Comparison of ENCODE assay signal across 8 cellular contexts in the genomic region with DNA sequence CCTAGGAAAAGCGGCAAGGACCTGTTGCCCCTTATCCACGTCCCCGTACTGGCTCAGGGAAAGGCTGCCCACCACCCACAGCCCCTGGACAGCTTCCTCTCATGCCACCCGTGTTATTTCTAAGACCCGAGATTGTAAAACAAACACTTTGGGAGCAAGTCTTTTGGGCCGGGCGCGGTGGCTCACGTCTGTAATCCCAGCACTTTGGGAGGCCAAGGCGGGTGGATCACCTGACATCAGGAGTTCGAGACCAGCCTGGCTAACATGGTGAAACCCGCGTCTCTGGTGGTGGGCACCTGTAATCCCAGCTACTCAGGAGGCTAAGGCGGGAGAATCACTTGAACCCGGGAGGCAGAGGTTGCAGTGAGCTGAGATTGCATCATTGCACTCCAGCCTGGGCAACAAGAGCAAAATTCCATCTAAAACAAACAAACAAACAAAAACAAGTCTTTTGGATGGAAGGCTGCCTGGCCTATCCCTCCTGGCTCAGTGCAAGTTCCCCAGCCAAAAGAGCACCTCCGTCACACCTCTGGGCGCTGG. TPM values are rescaled to one million over a fixed set of nuclear protein-coding genes. Genes with fewer than 3 reads are reported as not detected.
DNase-seq lines count a peak whose midpoint lies in the region; ATAC-seq and TF ChIP-seq lines count a peak whose summit lies in the region.
"Not testable (repeated sequence)": the region's sequence is repeated elsewhere in the genome, so short reads cannot be mapped to it uniquely, and the experiment has no call there.
"Had no signal": no experiment of that assay in that cellular context is flagged by ENCODE, and none has a peak within 500 bp of the region (broad histone marks: within the 10 kb centered on the region; RNA-seq: fewer than 3 reads in every experiment).

No MANE protein-coding gene starts in this region.

- not testable (repeated sequence) for TF ChIP-seq CTCF in RWPE2 (IDR thresholded peaks at IDR 0.05; ENCODE audit: poor library complexity, severe bottlenecking)

- not testable (repeated sequence) for H3K27ac Mint-ChIP-seq in activated T-helper 2 cell treated with anti-CD3 and anti-CD28 coated beads, Interferon-gamma antibody, Interleukin-2, Interleukin-4, amounts not matched to agents 10 μg/mL and 5 μg/mL and 100 μg/mL, durations not matched to agents 14 hours and 24 hours and 36 hours
- H3K27ac Mint-ChIP-seq in naive thymus-derived CD8-positive, alpha-beta T cell: peak overlapping the region in 4 of 10 donors; percentile 1 to 71 (median 16)

- H3K36me3 Mint-ChIP-seq in activated T-helper 2 cell treated with anti-CD3 and anti-CD28 coated beads, Interferon-gamma antibody, Interleukin-2, Interleukin-4, amounts not matched to agents 10 μg/mL and 5 μg/mL and 100 μg/mL, durations not matched to agents 14 hours and 24 hours and 36 hours (ENCODE audit: low read depth); naive thymus-derived CD8-positive, alpha-beta T cell: not testable (repeated sequence)

- not testable (repeated sequence) for H3K27ac ChIP-seq in RWPE2 (ENCODE audit: poor library complexity, severe bottlenecking); ectodermal cell (ENCODE audit: insufficient read depth, low read depth, low read length, poor library complexity, severe bottlenecking); right cardiac atrium (ENCODE audit: low read length)
- H3K27ac ChIP-seq in skin epidermis: peak overlapping the region in 3 of 21 experiments; percentile 39 to 41 (median 39)

- peak overlapping the region; percentile 61 for H3K4me3 ChIP-seq in H7 (ENCODE audit: insufficient read depth, low read depth, low read length)
- peak overlapping the region; percentile 33 for H3K4me3 ChIP-seq in RWPE2 (ENCODE audit: severe bottlenecking)
- H3K4me3 ChIP-seq in ectodermal cell (ENCODE audit: insufficient read depth, low read depth, low read length): peak overlapping the region; percentile 41
- H3K4me3 ChIP-seq in right cardiac atrium (ENCODE audit: low read length): peak overlapping the region; percentile 55
- H3K4me3 ChIP-seq in skin epidermis: peak overlapping the region in 5 of 7 experiments; percentile 18 to 40 (median 38)

- H3K27me3 ChIP-seq in H7 (ENCODE audit: control insufficient read depth, insufficient read depth, low read length) (peaks cover 26% of the 10 kb centered on the region), ectodermal cell (ENCODE audit: control insufficient read depth, insufficient read depth, low read length, poor library complexity, severe bottlenecking) (peaks cover 29% of the 10 kb centered on the region)
- not testable (repeated sequence) for H3K27me3 ChIP-seq in RWPE2 (ENCODE audit: insufficient read depth, poor library complexity, severe bottlenecking); right cardiac atrium (ENCODE audit: control insufficient read depth, insufficient read depth)

- intact Hi-C loops in activated T-helper 2 cell treated with anti-CD3 and anti-CD28 coated beads, Interferon-gamma antibody, Interleukin-2, Interleukin-4, amounts not matched to agents 10 μg/mL and 5 μg/mL and 100 μg/mL, durations not matched to agents 14 hours and 24 hours and 36 hours (cut with micrococcal nuclease); right cardiac atrium (cut with DNase I): not testable (repeated sequence)

- not testable (repeated sequence) for ATAC-seq in RWPE2 (ENCODE audit: low read depth); right cardiac atrium; naive thymus-derived CD8-positive, alpha-beta T cell

- WGBS in ectodermal cell, 2 experiments: 71 to 73% methylated on average over 17 of the region's 17 CpGs
- 65% methylated on average over 17 of the region's 17 CpGs for WGBS in right cardiac atrium

- POLR2A ChIA-PET in naive thymus-derived CD8-positive, alpha-beta T cell (lab: Charles Lee): interaction anchor here (1.4 kb wide), 1 partner anchor 57 kb away, joined by 3 read pairs; no protein-coding TSS in a partner anchor

- H3K4me1 Mint-ChIP-seq in activated T-helper 2 cell treated with anti-CD3 and anti-CD28 coated beads, Interferon-gamma antibody, Interleukin-2, Interleukin-4, amounts not matched to agents 10 μg/mL and 5 μg/mL and 100 μg/mL, durations not matched to agents 14 hours and 24 hours and 36 hours (ENCODE audit: low read depth): not testable (repeated sequence)
- peaks cover 4 to 11% (median 10%) of the 10 kb centered on the region in 4 donors for H3K4me1 Mint-ChIP-seq in naive thymus-derived CD8-positive, alpha-beta T cell

- H3K9me3 Mint-ChIP-seq in activated T-helper 2 cell treated with anti-CD3 and anti-CD28 coated beads, Interferon-gamma antibody, Interleukin-2, Interleukin-4, amounts not matched to agents 10 μg/mL and 5 μg/mL and 100 μg/mL, durations not matched to agents 14 hours and 24 hours and 36 hours; naive thymus-derived CD8-positive, alpha-beta T cell: not testable (repeated sequence)

- peak overlapping the region; percentile 56 for H3K4me3 Mint-ChIP-seq in activated T-helper 2 cell treated with anti-CD3 and anti-CD28 coated beads, Interferon-gamma antibody, Interleukin-2, Interleukin-4, amounts not matched to agents 10 μg/mL and 5 μg/mL and 100 μg/mL, durations not matched to agents 14 hours and 24 hours and 36 hours (ENCODE audit: low read depth)
- H3K4me3 Mint-ChIP-seq in naive thymus-derived CD8-positive, alpha-beta T cell: peak overlapping the region; percentile 56 to 81 (median 74)

- DNase-seq in H7; RWPE2 (ENCODE audit: low spot score); activated T-helper 2 cell treated with anti-CD3 and anti-CD28 coated beads, Interferon-gamma antibody, Interleukin-2, Interleukin-4, amounts not matched to agents 10 μg/mL and 5 μg/mL and 100 μg/mL, durations not matched to agents 14 hours and 24 hours and 36 hours (ENCODE audit: low spot score); right cardiac atrium: not testable (repeated sequence)
- peak in 1 of 10 donors; percentile 51 for DNase-seq in naive thymus-derived CD8-positive, alpha-beta T cell

- not testable (repeated sequence) for H3K36me3 ChIP-seq in H7 (replicated peaks; ENCODE audit: control insufficient read depth, insufficient read depth, low read length); RWPE2 (ENCODE audit: low read depth); ectodermal cell (ENCODE audit: control insufficient read depth, insufficient read depth, low read length)

- peaks cover 43% of the 10 kb centered on the region for H3K27me3 Mint-ChIP-seq in activated T-helper 2 cell treated with anti-CD3 and anti-CD28 coated beads, Interferon-gamma antibody, Interleukin-2, Interleukin-4, amounts not matched to agents 10 μg/mL and 5 μg/mL and 100 μg/mL, durations not matched to agents 14 hours and 24 hours and 36 hours (ENCODE audit: low read depth)
- H3K27me3 Mint-ChIP-seq in naive thymus-derived CD8-positive, alpha-beta T cell: peaks cover 12 to 42% (median 26%) of the 10 kb centered on the region in 5 donors

- not testable (repeated sequence) for H3K4me1 ChIP-seq in RWPE2 (ENCODE audit: insufficient read depth, poor library complexity, severe bottlenecking); ectodermal cell (ENCODE audit: control insufficient read depth, insufficient read depth, low read length); right cardiac atrium (ENCODE audit: control insufficient read depth, insufficient read depth, low read length)

- not testable (repeated sequence) for H3K9me3 ChIP-seq in RWPE2 (ENCODE audit: severe bottlenecking); ectodermal cell (ENCODE audit: control insufficient read depth, low read length); right cardiac atrium (ENCODE audit: control insufficient read depth, low read length)

RNA-seq across cellular contexts. Expression of gene KIF17, which starts 0.6 kb away (rescaled TPM):
- 3.5 and 10.1 TPM in 2 replicates for total RNA-seq in H7 (2014; rRNA removed; shearing (Covaris generic))
- 0.09 TPM in 1 of 2 replicates, not detected in the other for total RNA-seq in activated T-helper 2 cell treated with anti-CD3 and anti-CD28 coated beads, Interferon-gamma antibody, Interleukin-2, Interleukin-4, amounts not matched to agents 10 μg/mL and 5 μg/mL and 100 μg/mL, durations not matched to agents 14 hours and 24 hours and 36 hours
- polyA plus RNA-seq in ectodermal cell (2013, experiment 1 of 4): 6.2 TPM
- 6.8 TPM for polyA plus RNA-seq in ectodermal cell (2013, experiment 2 of 4)
- 9.9 TPM for polyA plus RNA-seq in ectodermal cell (2013, experiment 3 of 4)
- 10.3 TPM for polyA plus RNA-seq in ectodermal cell (2013, experiment 4 of 4)
- total RNA-seq in right cardiac atrium: 1 to 10 TPM; 2.0 to 4.8 (median 3.6) TPM
- polyA plus RNA-seq in right cardiac atrium: 6.4 TPM
- total RNA-seq in naive thymus-derived CD8-positive, alpha-beta T cell: not detected
- not detected for polyA plus RNA-seq in naive thymus-derived CD8-positive, alpha-beta T cell

RNA-seq across cellular contexts. Expression of gene SH2D5, which starts 14.1 kb away (rescaled TPM):
- 8.3 and 9.0 TPM in 2 replicates for total RNA-seq in H7 (2014; rRNA removed; shearing (Covaris generic))
- 0.05 and 0.16 TPM in 2 replicates for total RNA-seq in activated T-helper 2 cell treated with anti-CD3 and anti-CD28 coated beads, Interferon-gamma antibody, Interleukin-2, Interleukin-4, amounts not matched to agents 10 μg/mL and 5 μg/mL and 100 μg/mL, durations not matched to agents 14 hours and 24 hours and 36 hours
- polyA plus RNA-seq in ectodermal cell (2013, experiment 1 of 4): 8.3 TPM
- 6.1 TPM for polyA plus RNA-seq in ectodermal cell (2013, experiment 2 of 4)
- polyA plus RNA-seq in ectodermal cell (2013, experiment 3 of 4): 5.3 TPM
- polyA plus RNA-seq in ectodermal cell (2013, experiment 4 of 4): 5.7 TPM
- total RNA-seq in right cardiac atrium: under 1 TPM in 3 of 4 donors, not detected in 1; 0.11 to 0.45 (median 0.18) TPM
- polyA plus RNA-seq in right cardiac atrium: 0.11 TPM
- not detected for total RNA-seq in naive thymus-derived CD8-positive, alpha-beta T cell
- polyA plus RNA-seq in naive thymus-derived CD8-positive, alpha-beta T cell: not detected
- total RNA-seq: body of pancreas had no signal

RNA-seq across cellular contexts. Expression of gene DDOST, which starts 57.2 kb away (rescaled TPM):
- 554 and 563 TPM in 2 replicates for total RNA-seq in H7 (2014; rRNA removed; shearing (Covaris generic))
- 184 and 186 TPM in 2 replicates for total RNA-seq in activated T-helper 2 cell treated with anti-CD3 and anti-CD28 coated beads, Interferon-gamma antibody, Interleukin-2, Interleukin-4, amounts not matched to agents 10 μg/mL and 5 μg/mL and 100 μg/mL, durations not matched to agents 14 hours and 24 hours and 36 hours
- polyA plus RNA-seq in ectodermal cell (2013, experiment 1 of 4): 243 TPM
- polyA plus RNA-seq in ectodermal cell (2013, experiment 2 of 4): 233 TPM
- 157 TPM for polyA plus RNA-seq in ectodermal cell (2013, experiment 3 of 4)
- polyA plus RNA-seq in ectodermal cell (2013, experiment 4 of 4): 183 TPM
- total RNA-seq in right cardiac atrium: 100 to 1,000 TPM; 107 to 143 (median 124) TPM
- polyA plus RNA-seq in right cardiac atrium: 123 TPM
- total RNA-seq in naive thymus-derived CD8-positive, alpha-beta T cell: 100 to 1,000 TPM; 115 to 118 TPM
- polyA plus RNA-seq in naive thymus-derived CD8-positive, alpha-beta T cell: 100 to 1,000 TPM; 209 to 255 (median 225) TPM
